ENCODE assay signal across 8 cellular contexts in the genomic region with DNA sequence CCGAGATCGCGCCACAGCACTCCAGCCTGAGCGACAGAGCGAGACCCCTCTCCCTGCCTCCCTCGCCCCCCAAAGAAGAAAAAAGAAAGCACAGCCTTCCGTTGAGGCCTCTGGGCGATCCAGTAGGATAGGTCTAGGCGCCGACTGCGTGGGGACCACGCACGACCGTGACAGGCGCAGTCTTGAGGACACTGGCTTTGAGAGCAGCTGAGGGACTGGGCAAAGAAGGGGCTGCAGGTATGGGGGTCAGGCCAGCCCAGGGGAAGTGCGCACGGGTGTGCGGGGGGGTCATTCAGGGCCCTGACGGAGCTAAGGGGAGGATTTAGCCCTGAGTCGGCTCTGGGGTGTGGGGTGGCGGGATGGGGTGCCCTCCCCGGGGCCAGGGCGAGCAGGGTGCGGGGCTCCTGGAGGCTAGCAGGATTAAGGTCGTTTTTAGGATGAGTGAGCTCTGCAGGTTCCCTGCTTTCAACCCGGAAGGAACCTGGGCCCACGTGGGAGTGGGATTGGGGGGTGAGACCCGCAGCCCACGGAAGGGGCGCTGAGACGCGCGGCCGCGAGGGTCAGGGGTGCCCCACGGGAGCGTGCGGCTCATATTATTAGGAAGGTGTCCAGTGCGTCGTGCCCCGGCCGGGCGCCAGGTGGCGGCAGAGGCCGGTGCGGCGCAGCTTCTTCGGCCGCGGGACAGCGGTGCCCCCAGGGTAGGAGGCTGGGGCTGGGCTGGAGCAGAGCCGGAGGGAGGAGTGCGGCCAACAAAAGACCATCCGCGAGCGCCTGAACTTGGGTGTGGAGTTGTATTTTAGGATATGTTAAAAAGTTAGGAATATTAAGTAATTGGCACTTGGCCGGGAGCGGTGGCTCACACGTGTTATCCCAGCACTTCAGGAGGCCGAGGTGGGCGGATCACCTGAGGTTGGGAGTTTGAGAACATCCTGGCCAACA. TPM values are rescaled to one million over a fixed set of nuclear protein-coding genes. Genes with fewer than 3 reads are reported as not detected.
A peak's percentile ranks its signal among the peaks of the same experiment; 100 is the strongest.
DNase-seq lines count a peak whose midpoint lies in the region; ATAC-seq and TF ChIP-seq lines count a peak whose summit lies in the region.

No MANE protein-coding gene starts in this region.

- H3K9me3 ChIP-seq in DOHH2 (ENCODE audit: control insufficient read depth, insufficient read depth, low read length) (no peaks in the 10 kb centered on the region), Panc1 (ENCODE audit: control insufficient read depth, insufficient read depth, low read depth, low read length) (no peaks in the 10 kb centered on the region), gastroesophageal sphincter (peaks cover 0 to 7% (median 0%) of the 10 kb centered on the region in 3 donors), osteoblast (ENCODE audit: low read depth, low read length) (no peaks in the 10 kb centered on the region)

- no TSS peak for BruUV-seq in Panc1 (replicated peaks; lab: Mats Ljungman, UMichigan)

- peaks cover 3% of the 10 kb centered on the region for H3F3A ChIP-seq in DOHH2 (ENCODE audit: control insufficient read depth, insufficient read depth)

- TF ChIP-seq CTCF in DOHH2 (IDR thresholded peaks at IDR 0.05; ENCODE audit: low read depth, low read length, poor library complexity, severe bottlenecking), result peak; percentile 78
- TF ChIP-seq CTCF in Panc1 (IDR thresholded peaks at IDR 0.05), result no peak
- TF ChIP-seq CTCF in gastroesophageal sphincter (IDR thresholded peaks at IDR 0.05), result peak; percentile 80 to 98 (median 89)
- TF ChIP-seq CTCF in osteoblast (IDR thresholded peaks at IDR 0.05; ENCODE audit: extremely low read depth, low read depth, low read length), result peak; percentile 67

- H4K20me1 ChIP-seq in DOHH2 (ENCODE audit: control insufficient read depth, insufficient read depth, low read depth, low read length) (no peaks in the 10 kb centered on the region), osteoblast (ENCODE audit: insufficient read depth, low read length) (no peaks in the 10 kb centered on the region)

- peaks cover 4% of the 10 kb centered on the region; the same call in 1 of the 2 replicates for H3K27me3 ChIP-seq in DOHH2 (ENCODE audit: control insufficient read depth, low read length)
- no peaks in the 10 kb centered on the region for H3K27me3 ChIP-seq in Panc1 (ENCODE audit: control insufficient read depth, insufficient read depth, low read length)
- H3K27me3 ChIP-seq in gastroesophageal sphincter, result peaks cover 7% of the 10 kb centered on the region
- H3K27me3 ChIP-seq in osteoblast (ENCODE audit: insufficient read depth, low read length), result no peaks in the 10 kb centered on the region

- DNase-seq in Panc1 (ENCODE audit: low read depth, low spot score) (no peak), activated gamma-delta T cell treated with Interleukin-2 at 50 U/mL for 16 hours (peak; percentile 27), osteoblast (ENCODE audit: insufficient read length, low spot score, missing footprints) (peak; percentile 96)
- no peak for DNase-seq in NK-92 treated with Interleukin-12 subunit alpha and Interleukin-12 subunit beta, amount 100 ng/mL, for 24 hours (lab: John Stamatoyannopoulos, UW)

- H3K4me1 ChIP-seq in DOHH2 (ENCODE audit: control insufficient read depth, low read length) (peaks cover 12% of the 10 kb centered on the region), Panc1 (ENCODE audit: control insufficient read depth, insufficient read depth, low read length) (peaks cover 4% of the 10 kb centered on the region), gastroesophageal sphincter (peaks cover 0 to 21% (median 5%) of the 10 kb centered on the region in 3 donors), osteoblast (ENCODE audit: insufficient read depth, low read length) (no peaks in the 10 kb centered on the region)

- H3K4me3 ChIP-seq in DOHH2 (ENCODE audit: low read length), result peak overlapping the region; percentile 17; the same call in 1 of the 2 replicates
- H3K4me3 ChIP-seq in Panc1 (ENCODE audit: low read depth in 2 of 2, low read length in 2 of 2), result peak overlapping the region; percentile 41 to 66
- peak overlapping the region in 1 of 2 donors; percentile 30 for H3K4me3 ChIP-seq in gastroesophageal sphincter
- H3K4me3 ChIP-seq in osteoblast (ENCODE audit: insufficient read depth, low read length), result peak overlapping the region; percentile 56

- ATAC-seq in GM21360 (IDR thresholded peaks at IDR 0.05; ENCODE audit: unreplicated experiment), result peak; percentile 94
- ATAC-seq in HG03558 (IDR thresholded peaks at IDR 0.05; ENCODE audit: extremely low read depth, unreplicated experiment), result peak; percentile 92
- peak; percentile 98 for ATAC-seq in Panc1
- ATAC-seq in gastroesophageal sphincter, result peak; percentile 94

- no peak for TF ChIP-seq EP300 in gastroesophageal sphincter (IDR thresholded peaks at IDR 0.05)

- intact Hi-C loops in Panc1 (cut with micrococcal nuclease; ENCODE audit: unreplicated experiment), result loop anchor here (1.0 to 5.0 kb wide), 3 partner anchors 73 to 255 kb away; no protein-coding TSS in a partner anchor

- H3K9me2 ChIP-seq in DOHH2 (replicated peaks; ENCODE audit: control insufficient read depth, low read length), result no peaks in the 10 kb centered on the region

- H3K36me3 ChIP-seq in DOHH2 (ENCODE audit: control insufficient read depth, low read length) (no peaks in the 10 kb centered on the region), Panc1 (ENCODE audit: control insufficient read depth, insufficient read depth, low read length) (no peaks in the 10 kb centered on the region), gastroesophageal sphincter (no peaks in the 10 kb centered on the region), osteoblast (ENCODE audit: insufficient read depth, low read length) (no peaks in the 10 kb centered on the region)

- peak overlapping the region; percentile 62 for H2AFZ ChIP-seq in osteoblast (ENCODE audit: low read length)

- CTCF ChIA-PET in Panc1 (lab: Charles Lee), result interaction anchor here (0.8 to 4.0 kb wide), 12 partner anchors 11 to 400 kb away, joined by 3 to 25 read pairs (median 6); no protein-coding TSS in a partner anchor

- in situ Hi-C loops in Panc1 (cut with HindIII; ENCODE audit: low pct_unique_long_range_greater_than_20kb, low sequenced_read_pairs), result no loop called here

- H3K27ac ChIP-seq in DOHH2 (ENCODE audit: low read depth, low read length), result no peak overlapping the region
- H3K27ac ChIP-seq in Panc1 (ENCODE audit: low read length), result no peak overlapping the region; the same call in 1 of the 2 replicates
- H3K27ac ChIP-seq in gastroesophageal sphincter, result no peak overlapping the region
- H3K27ac ChIP-seq in osteoblast (ENCODE audit: low read depth, low read length), result no peak overlapping the region

- peak overlapping the region; percentile 48 for H3K4me2 ChIP-seq in DOHH2 (ENCODE audit: low read length)
- H3K4me2 ChIP-seq in osteoblast (ENCODE audit: insufficient read depth, low read length), result peak overlapping the region; percentile 80

- WGBS in gastroesophageal sphincter (ENCODE audit: low coverage in 1 of 2), 2 donors, result 11 to 21% methylated on average over 5 to 12 of the region's 61 CpGs

- no peak for TF ChIP-seq POLR2A in gastroesophageal sphincter (IDR thresholded peaks at IDR 0.05)

- POLR2A ChIA-PET in Panc1 (lab: Charles Lee), result interaction anchor here (0.6 kb wide), 4 partner anchors 15 to 160 kb away, joined by 3 to 5 read pairs (median 3); no protein-coding TSS in a partner anchor

- H3K79me2 ChIP-seq in DOHH2 (ENCODE audit: control insufficient read depth, low read length) (no peaks in the 10 kb centered on the region), osteoblast (ENCODE audit: insufficient read depth, low read length) (no peaks in the 10 kb centered on the region)

RNA-seq across cellular contexts. Expression of a gene that starts 20.5 kb away (rescaled TPM):
- total RNA-seq in Panc1 (2021; ENCODE audit: unreplicated experiment) (32.2 TPM), gastroesophageal sphincter (10 to 100 TPM in 3 of 4 donors, 1 to 10 TPM in 1; 8.5 to 26.8 (median 16.8) TPM), osteoblast (11.6 and 14.7 TPM in 2 replicates)
- 12.4 TPM for polyA plus RNA-seq in Panc1 (2012; ENCODE audit: insufficient read length)

Comparison
In these comparisons a context has a peak if more than half of its experiments do, and no peak if none do; other contexts are left out.
1. DNase-seq: peak in activated gamma-delta T cell treated with Interleukin-2 at 50 U/mL for 16 hours (single experiment) and osteoblast (single experiment); none in Panc1 (single experiment) and NK-92 treated with Interleukin-12 subunit alpha and Interleukin-12 subunit beta, amount 100 ng/mL, for 24 hours (single experiment).
2. Peak in every context shown above with its lines, with median percentiles within 50 percentile points of each other: ATAC-seq.